ENCODE assay signal across 12 cellular contexts in genomic region chr2:162379719-162380580, GRCh38. TPM values are rescaled to one million over a fixed set of nuclear protein-coding genes. Genes with fewer than 3 reads are reported as not detected.
DNase-seq lines count a peak whose midpoint lies in the region; ATAC-seq, FAIRE-seq and TF ChIP-seq lines count a peak whose summit lies in the region.
"Had no signal": no experiment of that assay in that cellular context is flagged by ENCODE, and none has a peak within 500 bp of the region (broad histone marks: within the 10 kb centered on the region; RNA-seq: fewer than 3 reads in every experiment).

No MANE protein-coding gene starts in this region.

- no peaks in the 10 kb centered on the region for H4K20me1 ChIP-seq in hepatocyte (ENCODE audit: insufficient read depth, poor library complexity, severe bottlenecking)

- H3K27ac Mint-ChIP-seq in stimulated activated memory B cell treated with anti-CD40 and anti-IgM and Interleukin-4, amounts not matched to agents 10 μg/mL and 1 μg/mL and 100 μg/mL, for 72 hours: no peak overlapping the region

- no peak overlapping the region for H2AFZ ChIP-seq in hepatocyte

- 79% methylated on average over 12 of the region's 12 CpGs for WGBS in hepatocyte (ENCODE audit: low lambda C conversion rate, missing lambda C conversion rate)

- no peaks in the 10 kb centered on the region for H3K27me3 Mint-ChIP-seq in stimulated activated memory B cell treated with anti-CD40 and anti-IgM and Interleukin-4, amounts not matched to agents 10 μg/mL and 1 μg/mL and 100 μg/mL, for 72 hours

- H3K9me2 ChIP-seq in hepatocyte (replicated peaks; ENCODE audit: insufficient read depth): no peaks in the 10 kb centered on the region

- H3K36me3 ChIP-seq in hepatocyte (replicated peaks; ENCODE audit: insufficient read depth, low read depth): no peaks in the 10 kb centered on the region
- H3K36me3 ChIP-seq: spleen, WERI-Rb-1 had no signal

- no peak for DNase-seq in GM12892 (ENCODE audit: insufficient read length)
- DNase-seq in hepatocyte (ENCODE audit: low spot score): no peak
- no peak for DNase-seq in NCI-H1436 treated with DMSO at 0.1 percent for 48 hours (lab: John Stamatoyannopoulos, UW)
- no peak for DNase-seq in stimulated activated CD4-positive, alpha-beta T cell treated with anti-CD3 and anti-CD28 coated beads, Interleukin-2, amount 100 ng/mL, for 24 hours
- DNase-seq: central memory CD4-positive, alpha-beta T cell; NCI-H1694 treated with DMSO at 0.1 percent for 48 hours; spleen; WERI-Rb-1 had no signal

- TF ChIP-seq CTCF in hepatocyte (IDR thresholded peaks at IDR 0.05; ENCODE audit: poor library complexity): no peak

- no peak for TF ChIP-seq POLR2A in GM12892 (IDR thresholded peaks at IDR 0.05; ENCODE audit: low read depth, low read length)

- no peaks in the 10 kb centered on the region for H3K9me3 ChIP-seq in hepatocyte (ENCODE audit: low read depth)
- H3K9me3 ChIP-seq: spleen had no signal

- no peak overlapping the region for H3K27ac ChIP-seq in hepatocyte
- H3K27ac ChIP-seq: spleen, WERI-Rb-1 had no signal

- FAIRE-seq in GM12892 (lab: Jason Lieb, UNC): peak; percentile 54

- H3K4me1 ChIP-seq in hepatocyte (ENCODE audit: insufficient read depth): no peaks in the 10 kb centered on the region
- H3K4me1 ChIP-seq: spleen had no signal

- no peaks in the 10 kb centered on the region for H3K36me3 Mint-ChIP-seq in stimulated activated memory B cell treated with anti-CD40 and anti-IgM and Interleukin-4, amounts not matched to agents 10 μg/mL and 1 μg/mL and 100 μg/mL, for 72 hours

- H3K4me2 ChIP-seq in hepatocyte: peak overlapping the region; percentile 30

- no peak overlapping the region for H3K4me3 Mint-ChIP-seq in stimulated activated memory B cell treated with anti-CD40 and anti-IgM and Interleukin-4, amounts not matched to agents 10 μg/mL and 1 μg/mL and 100 μg/mL, for 72 hours
- H3K4me3 Mint-ChIP-seq: nephron had no signal

- H3K27me3 ChIP-seq in hepatocyte: no peaks in the 10 kb centered on the region
- H3K27me3 ChIP-seq: spleen had no signal

- H3K79me2 ChIP-seq in hepatocyte: no peaks in the 10 kb centered on the region

- ATAC-seq in GM19035 (IDR thresholded peaks at IDR 0.05; ENCODE audit: unreplicated experiment) (peak; percentile 54), HG03354 (IDR thresholded peaks at IDR 0.05; ENCODE audit: poor library complexity, severe bottlenecking, unreplicated experiment) (peak; percentile 88)
- ATAC-seq in stimulated activated memory B cell treated with anti-CD40 and anti-IgM and Interleukin-4, amounts not matched to agents 10 μg/mL and 1 μg/mL and 100 μg/mL, for 72 hours: no peak

- no peak overlapping the region for H3K4me3 ChIP-seq in hepatocyte

- no peaks in the 10 kb centered on the region for H3K4me1 Mint-ChIP-seq in stimulated activated memory B cell treated with anti-CD40 and anti-IgM and Interleukin-4, amounts not matched to agents 10 μg/mL and 1 μg/mL and 100 μg/mL, for 72 hours

- no peaks in the 10 kb centered on the region for H3K9me3 Mint-ChIP-seq in stimulated activated memory B cell treated with anti-CD40 and anti-IgM and Interleukin-4, amounts not matched to agents 10 μg/mL and 1 μg/mL and 100 μg/mL, for 72 hours
- H3K9me3 Mint-ChIP-seq: nephron had no signal

RNA-seq across cellular contexts. Expression of gene GCA, which starts 36.0 kb away (rescaled TPM):
- 34.5 TPM for polyA plus RNA-seq in GM12892 (2012; ENCODE audit: missing spikeins)
- total RNA-seq in hepatocyte: 33.2 and 43.2 TPM in 2 replicates
- polyA plus RNA-seq in hepatocyte: 29.2 and 30.3 TPM in 2 replicates
